ENCODE assay signal across 24 cellular contexts in genomic region chrX:16986169-16986568, GRCh38. TPM values are rescaled to one million over a fixed set of nuclear protein-coding genes. Genes with fewer than 3 reads are reported as not detected.
A peak's percentile ranks its signal among the peaks of the same experiment; 100 is the strongest.
DNase-seq lines count a peak whose midpoint lies in the region; ATAC-seq, FAIRE-seq and TF ChIP-seq lines count a peak whose summit lies in the region.
"Had no signal": no experiment of that assay in that cellular context is flagged by ENCODE, and none has a peak within 500 bp of the region (broad histone marks: within the 10 kb centered on the region; RNA-seq: fewer than 3 reads in every experiment).

No MANE protein-coding gene starts in this region.

- H3K27ac ChIP-seq in A549, result no peak overlapping the region
- peak overlapping the region; percentile 10 for H3K27ac ChIP-seq in caudate nucleus (ENCODE audit: low read depth, low read length)
- H3K27ac ChIP-seq in vagina, result no peak overlapping the region
- H3K27ac ChIP-seq: 22Rv1; BLaER1 treated with 17β-estradiol and CSF1 and Interleukin-3, amounts not matched to agents 10 nM and 100 nM; C4-2B had no signal

- no peaks in the 10 kb centered on the region for H3K27me3 Mint-ChIP-seq in endothelial cell (ENCODE audit: unreplicated experiment)
- H3K27me3 Mint-ChIP-seq: B cell; CD4-positive, alpha-beta T cell had no signal

- no peaks in the 10 kb centered on the region for H3K4me1 Mint-ChIP-seq in endothelial cell (ENCODE audit: unreplicated experiment)
- H3K4me1 Mint-ChIP-seq: B cell had no signal

- TF ChIP-seq POLR2A in A549 (IDR thresholded peaks at IDR 0.05; ENCODE audit: low read length) (no peak), vagina (IDR thresholded peaks at IDR 0.05) (no peak)

- no peaks in the 10 kb centered on the region for H3K36me3 Mint-ChIP-seq in endothelial cell (ENCODE audit: low read depth, unreplicated experiment)
- H3K36me3 Mint-ChIP-seq: CD8-positive, alpha-beta T cell had no signal

- FAIRE-seq in A549 (lab: Jason Lieb, UNC) (peak; percentile 86), GM19239 (lab: Jason Lieb, UNC) (peak; percentile 33)
- FAIRE-seq: D721Med, GM12878, GM12892, GM18507 had no signal

- intact Hi-C loops in vagina (cut with DNase I), result no loop called here

- H3K27me3 ChIP-seq in vagina, result no peaks in the 10 kb centered on the region

- H3K4me3 Mint-ChIP-seq in endothelial cell (ENCODE audit: unreplicated experiment), result no peak overlapping the region
- H3K4me3 Mint-ChIP-seq: B cell; CD4-positive, alpha-beta T cell; CD8-positive, alpha-beta T cell had no signal

- POLR2A ChIA-PET in A549 (lab: Yijun Ruan, JAX), result no interaction called here

- no peak overlapping the region for H3K4me2 ChIP-seq in A549
- H3K4me2 ChIP-seq: BLaER1 treated with 17β-estradiol and CSF1 and Interleukin-3, amounts not matched to agents 10 nM and 100 nM had no signal

- H3K9me3 Mint-ChIP-seq in endothelial cell (ENCODE audit: unreplicated experiment), result no peaks in the 10 kb centered on the region
- H3K9me3 Mint-ChIP-seq: CD4-positive, alpha-beta T cell; CD8-positive, alpha-beta T cell had no signal

- no peak overlapping the region for H3K4me3 ChIP-seq in A549
- H3K4me3 ChIP-seq in vagina, result no peak overlapping the region
- H3K4me3 ChIP-seq: BLaER1 treated with 17β-estradiol and CSF1 and Interleukin-3, amounts not matched to agents 10 nM and 100 nM; GM12878 had no signal

- 22% methylated on average over 2 of the region's 2 CpGs for WGBS in A549 (ENCODE audit: missing lambda C conversion rate)

- ATAC-seq in A549 (no peak), left lobe of liver (peak; percentile 50), GM18870 (IDR thresholded peaks at IDR 0.05; ENCODE audit: unreplicated experiment) (no peak)
- ATAC-seq: CD8-positive, alpha-beta T cell; GM12878 had no signal

- no peak for TF ChIP-seq EP300 in A549 (IDR thresholded peaks at IDR 0.05)

- H3K36me3 ChIP-seq in vagina, result no peaks in the 10 kb centered on the region
- H3K36me3 ChIP-seq: BLaER1 treated with 17β-estradiol and CSF1 and Interleukin-3, amounts not matched to agents 10 nM and 100 nM had no signal

- TF ChIP-seq RAD21 in A549 (conservative IDR thresholded peaks at IDR 0.05 in 1 of 2, IDR thresholded peaks at IDR 0.05 in 1 of 2), result no peak

- H3K4me1 ChIP-seq in A549 (no peaks in the 10 kb centered on the region), vagina (no peaks in the 10 kb centered on the region)
- H3K4me1 ChIP-seq: BLaER1 treated with 17β-estradiol and CSF1 and Interleukin-3, amounts not matched to agents 10 nM and 100 nM; Caco-2 had no signal

- no peak overlapping the region for H3K27ac Mint-ChIP-seq in endothelial cell (ENCODE audit: unreplicated experiment)
- H3K27ac Mint-ChIP-seq: B cell; CD4-positive, alpha-beta T cell; CD8-positive, alpha-beta T cell had no signal

- CTCF ChIA-PET in A549 (lab: Yijun Ruan, JAX), result interaction anchor here (1.1 kb wide), 1 partner anchor 94 kb away, joined by 5 read pairs; no protein-coding TSS in a partner anchor

- TF ChIP-seq CTCF in A549 (IDR thresholded peaks at IDR 0.05) (no peak), vagina (IDR thresholded peaks at IDR 0.05) (no peak), endothelial cell (IDR thresholded peaks at IDR 0.05; ENCODE audit: unreplicated experiment) (no peak)

- H3K9me3 ChIP-seq in A549 (0 out of 3 replicates have a peak, but pooled peaks cover 4% of the 10 kb centered on the region), vagina (no peaks in the 10 kb centered on the region)
- H3K9me3 ChIP-seq: Caco-2 had no signal

- DNase-seq in A549 (ENCODE audit: low read depth in 1 of 2, low spot score in 1 of 2) (no peak), GM19239 (ENCODE audit: insufficient read length, low spot score) (no peak), caudate nucleus (lab: John Stamatoyannopoulos, UW) (peak in 1 of 61 donors; percentile 39), left lobe of liver (ENCODE audit: low spot score) (no peak), NCI-H510A treated with DMSO at 0.1 percent for 48 hours (lab: John Stamatoyannopoulos, UW) (no peak), vagina (ENCODE audit: extremely low spot score in 2 of 2) (no peak), endothelial cell (ENCODE audit: low spot score) (no peak)
- DNase-seq: ACHN; AML-193; Caco-2; Calu3; CD4-positive, alpha-beta T cell; CD8-positive, alpha-beta T cell; DMS79 treated with DMSO at 0.1 percent for 48 hours; GDM1 had no signal

TF ChIP-seq in A549, 52 proteins besides CTCF, POLR2A, EP300 and RAD21:
- TF ChIP-seq, protein P1, sequence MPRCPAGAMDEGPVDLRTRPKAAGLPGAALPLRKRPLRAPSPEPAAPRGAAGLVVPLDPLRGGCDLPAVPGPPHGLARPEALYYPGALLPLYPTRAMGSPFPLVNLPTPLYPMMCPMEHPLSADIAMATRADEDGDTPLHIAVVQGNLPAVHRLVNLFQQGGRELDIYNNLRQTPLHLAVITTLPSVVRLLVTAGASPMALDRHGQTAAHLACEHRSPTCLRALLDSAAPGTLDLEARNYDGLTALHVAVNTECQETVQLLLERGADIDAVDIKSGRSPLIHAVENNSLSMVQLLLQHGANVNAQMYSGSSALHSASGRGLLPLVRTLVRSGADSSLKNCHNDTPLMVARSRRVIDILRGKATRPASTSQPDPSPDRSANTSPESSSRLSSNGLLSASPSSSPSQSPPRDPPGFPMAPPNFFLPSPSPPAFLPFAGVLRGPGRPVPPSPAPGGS (IDR thresholded peaks at IDR 0.05), result no peak
- TF ChIP-seq, protein P2, sequence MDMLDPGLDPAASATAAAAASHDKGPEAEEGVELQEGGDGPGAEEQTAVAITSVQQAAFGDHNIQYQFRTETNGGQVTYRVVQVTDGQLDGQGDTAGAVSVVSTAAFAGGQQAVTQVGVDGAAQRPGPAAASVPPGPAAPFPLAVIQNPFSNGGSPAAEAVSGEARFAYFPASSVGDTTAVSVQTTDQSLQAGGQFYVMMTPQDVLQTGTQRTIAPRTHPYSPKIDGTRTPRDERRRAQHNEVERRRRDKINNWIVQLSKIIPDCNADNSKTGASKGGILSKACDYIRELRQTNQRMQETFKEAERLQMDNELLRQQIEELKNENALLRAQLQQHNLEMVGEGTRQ (IDR thresholded peaks at IDR 0.05), result no peak
- no peak for TF ChIP-seq NPAS2 (CRISPR knock-in tag; IDR thresholded peaks at IDR 0.05; ENCODE audit: borderline replicate concordance)
- no peak for TF ChIP-seq HES2 (IDR thresholded peaks at IDR 0.05)
- TF ChIP-seq CHD2 (IDR thresholded peaks at IDR 0.05; ENCODE audit: low read length, partially characterized antibody), result no peak
- TF ChIP-seq EHF (CRISPR knock-in tag; IDR thresholded peaks at IDR 0.05), result no peak
- no peak for TF ChIP-seq JUNB (IDR thresholded peaks at IDR 0.05)
- no peak for TF ChIP-seq MYC (IDR thresholded peaks at IDR 0.05; ENCODE audit: borderline replicate concordance, low read length)

RNA-seq across cellular contexts. Expression of gene REPS2, which starts 39.7 kb away (rescaled TPM):
- 0.45 and 0.76 TPM in 2 replicates for polyA plus RNA-seq in A549 (2011; rRNA removed)
- 0.09 and 0.13 TPM in 2 replicates for polyA plus RNA-seq in A549 (2012; cell fraction: cytosol; rRNA removed)
- polyA plus RNA-seq in A549 (2012; cell fraction: nucleus; rRNA removed), result 0.01 and 0.02 TPM in 2 replicates
- 0.13 to 0.26 TPM (median 0.17 TPM) in 3 replicates for polyA plus RNA-seq in A549 (2017; fragmentation: RNase III; extraction: RNeasy Plus Mini Kit Qiagen cat#74134 plus additional on column Dnase treatment)
- 1.2 and 1.9 TPM in 2 replicates for polyA minus RNA-seq in A549 (2011; rRNA and poly(A)+ RNA removed)
- total RNA-seq in left lobe of liver, result 19.1 TPM
- 10.8 TPM for total RNA-seq in vagina
- total RNA-seq in endothelial cell (ENCODE audit: unreplicated experiment), result 10.6 TPM
